In genomic region chr12:27245039-27245438, GRCh38 we compare ENCODE assay signal across 7 cellular contexts. TPM values are rescaled to one million over a fixed set of nuclear protein-coding genes. Genes with fewer than 3 reads are reported as not detected.
DNase-seq lines count a peak whose midpoint lies in the region; ATAC-seq and TF ChIP-seq lines count a peak whose summit lies in the region.

No MANE protein-coding gene starts in this region.

- DNase-seq in HCT116 (ENCODE audit: low read depth, low spot score) (no peak), right cardiac atrium (no peak), smooth muscle cell (lab: John Stamatoyannopoulos, UW; ENCODE audit: unreplicated experiment) (no peak), HK-2 (ENCODE audit: unreplicated experiment) (no peak)

- CTCF ChIA-PET in HCT116 (lab: Charles Lee) = no interaction called here

- no peaks in the 10 kb centered on the region for H3K9me2 ChIP-seq in HCT116 (ENCODE audit: insufficient read depth)

- H3K27ac ChIP-seq in HCT116 (ENCODE audit: low read depth, low read length) (peak overlapping the region; percentile 46; the same call in 1 of the 2 replicates), VCaP (peak overlapping the region; percentile 83), right cardiac atrium (ENCODE audit: low read length) (peak overlapping the region; percentile 69), smooth muscle cell (ENCODE audit: low read depth) (peak overlapping the region; percentile 80)

- TF ChIP-seq CTCF in HCT116 (IDR thresholded peaks at IDR 0.05 in 2 of 3, conservative IDR thresholded peaks at IDR 0.05 in 1 of 3; ENCODE audit: borderline replicate concordance in 1 of 3, insufficient read depth in 1 of 3, low read depth in 2 of 3, low read length in 2 of 3) (no peak), VCaP (conservative IDR thresholded peaks at IDR 0.05) (no peak), smooth muscle cell (IDR thresholded peaks at IDR 0.05; ENCODE audit: borderline replicate concordance, insufficient read depth, poor library complexity, severe bottlenecking) (no peak)

- intact Hi-C loops in HCT116 (cut with micrococcal nuclease) (no loop called here), right cardiac atrium (cut with DNase I) (loop anchor here in 2 of 4 donors (5.0 to 10.0 kb wide), 3 partner anchors 50 to 52 kb away; no protein-coding TSS in a partner anchor)

- H3K4me3 ChIP-seq in HCT116 (replicated peaks in 1 of 2; ENCODE audit: low read depth in 1 of 2, low read length in 2 of 2) (peak overlapping the region; percentile 84 to 92), right cardiac atrium (ENCODE audit: low read length) (peak overlapping the region; percentile 81), smooth muscle cell (peak overlapping the region; percentile 82)

- no peaks in the 10 kb centered on the region for H3K9me3 ChIP-seq in HCT116 (ENCODE audit: control insufficient read depth in 1 of 2, insufficient read depth in 1 of 2, low read depth in 1 of 2, low read length in 2 of 2)
- no peaks in the 10 kb centered on the region for H3K9me3 ChIP-seq in right cardiac atrium (ENCODE audit: control insufficient read depth, low read length)
- no peaks in the 10 kb centered on the region for H3K9me3 ChIP-seq in smooth muscle cell (replicated peaks; ENCODE audit: low read depth)

- RAD21 ChIA-PET in HCT116 (lab: Charles Lee; ENCODE audit: low non-redundant PET in 1 of 2, low total read pairs in 2 of 2, uncharacterized antibody in 2 of 2, unreplicated experiment in 2 of 2) = no interaction called here

- peaks cover 5 to 11% of the 10 kb centered on the region in 2 experiments; a peak in 3 of 4 replicates for H3K4me1 ChIP-seq in HCT116 (ENCODE audit: control insufficient read depth in 1 of 2, insufficient read depth in 2 of 2, low read length in 2 of 2)
- no peaks in the 10 kb centered on the region for H3K4me1 ChIP-seq in right cardiac atrium (ENCODE audit: control insufficient read depth, insufficient read depth, low read length)
- peaks cover 14% of the 10 kb centered on the region for H3K4me1 ChIP-seq in smooth muscle cell (ENCODE audit: low read depth)

- 15% methylated on average over 3 of the region's 3 CpGs for WGBS in right cardiac atrium
- 7% methylated on average over 3 of the region's 3 CpGs for WGBS in smooth muscle cell (ENCODE audit: low lambda C conversion rate)

- no peak for ATAC-seq in HCT116
- no peak for ATAC-seq in right cardiac atrium
- ATAC-seq in HG02678 (IDR thresholded peaks at IDR 0.05; ENCODE audit: unreplicated experiment) = no peak
- ATAC-seq in GM18858 (IDR thresholded peaks at IDR 0.05; ENCODE audit: unreplicated experiment) = no peak

- POLR2A ChIA-PET in HCT116 (lab: Charles Lee) = no interaction called here

- peak overlapping the region; percentile 89 for H3K4me2 ChIP-seq in HCT116 (ENCODE audit: low read length)
- H3K4me2 ChIP-seq in smooth muscle cell = peak overlapping the region; percentile 88

- no peaks in the 10 kb centered on the region for H4K20me1 ChIP-seq in HCT116 (ENCODE audit: insufficient read depth)
- peaks cover 50% of the 10 kb centered on the region for H4K20me1 ChIP-seq in smooth muscle cell (ENCODE audit: low read depth)

- H3K79me2 ChIP-seq in HCT116 (ENCODE audit: insufficient read depth, low read length) (peaks cover 34% of the 10 kb centered on the region), smooth muscle cell (ENCODE audit: low read depth) (peaks cover 59% of the 10 kb centered on the region)

- no peak for TF ChIP-seq POLR2A in HCT116 (IDR thresholded peaks at IDR 0.05; ENCODE audit: borderline replicate concordance, extremely low read depth, insufficient read depth, insufficient read length)

- TF ChIP-seq RAD21 in HCT116 (IDR thresholded peaks at IDR 0.05; ENCODE audit: low read depth) = no peak

- H3K36me3 ChIP-seq in HCT116 (ENCODE audit: control insufficient read depth in 1 of 2, insufficient read depth in 2 of 2, low read length in 2 of 2) (no peaks in the 10 kb centered on the region), smooth muscle cell (ENCODE audit: low read depth) (no peaks in the 10 kb centered on the region)

- H2AFZ ChIP-seq in HCT116 (ENCODE audit: low read depth, low read length, poor library complexity, severe bottlenecking) (peak overlapping the region; percentile 33), smooth muscle cell (ENCODE audit: low read depth) (no peak overlapping the region)

- H3K9ac ChIP-seq in HCT116 (ENCODE audit: low read length) (peak overlapping the region; percentile 89), smooth muscle cell (ENCODE audit: low read depth) (peak overlapping the region; percentile 96)

- no peaks in the 10 kb centered on the region for H3K27me3 ChIP-seq in HCT116 (ENCODE audit: insufficient read depth, low read length)
- no peaks in the 10 kb centered on the region for H3K27me3 ChIP-seq in right cardiac atrium (ENCODE audit: control insufficient read depth, insufficient read depth)
- no peaks in the 10 kb centered on the region for H3K27me3 ChIP-seq in smooth muscle cell (ENCODE audit: low read depth)

- BruUV-seq in HCT116 (replicated peaks; lab: Mats Ljungman, UMichigan) = no TSS peak

- H3F3A ChIP-seq in smooth muscle cell (ENCODE audit: low read depth) = peaks cover 2% of the 10 kb centered on the region

TF ChIP-seq in HCT116, 20 proteins besides CTCF, POLR2A, EP300 and RAD21:
- no peak for TF ChIP-seq CBX3 (IDR thresholded peaks at IDR 0.05; ENCODE audit: low read depth)
- TF ChIP-seq YY1 (IDR thresholded peaks at IDR 0.05; ENCODE audit: extremely low read depth, insufficient replicate concordance, low read depth, low read length) = no peak
- TF ChIP-seq EGR1 (IDR thresholded peaks at IDR 0.05; ENCODE audit: low read depth) = no peak
- no peak for TF ChIP-seq REST (IDR thresholded peaks at IDR 0.05; ENCODE audit: low read depth)
- no peak for TF ChIP-seq EZH2phosphoT487 (IDR thresholded peaks at IDR 0.05; ENCODE audit: borderline replicate concordance)
- TF ChIP-seq CEBPB (IDR thresholded peaks at IDR 0.05; ENCODE audit: low read depth) = no peak
- no peak for TF ChIP-seq ZBTB33 (IDR thresholded peaks at IDR 0.05; ENCODE audit: extremely low read depth, insufficient replicate concordance, low read length)
- TF ChIP-seq SRF (IDR thresholded peaks at IDR 0.05; ENCODE audit: low read depth) = no peak
- TF ChIP-seq ATF3 (IDR thresholded peaks at IDR 0.05) = no peak
- TF ChIP-seq ZFX (IDR thresholded peaks at IDR 0.05) = no peak
- no peak for TF ChIP-seq SIN3A (IDR thresholded peaks at IDR 0.05; ENCODE audit: low read depth)
- no peak for TF ChIP-seq FOSL1 (IDR thresholded peaks at IDR 0.05; ENCODE audit: low read depth)
- no peak for TF ChIP-seq TCF7L2 (IDR thresholded peaks at IDR 0.05; ENCODE audit: borderline replicate concordance, extremely low read depth, insufficient read depth, insufficient read length)

RNA-seq across cellular contexts. Expression of gene STK38L, which starts 1.0 kb away (rescaled TPM):
- total RNA-seq in HCT116 (2021; ENCODE audit: unreplicated experiment) = 23.9 TPM
- polyA plus RNA-seq in HCT116 (2012) = 5.6 and 7.9 TPM in 2 replicates
- total RNA-seq in right cardiac atrium = 100 to 1,000 TPM in 1 of 4 donors, 10 to 100 TPM in 3; 59.1 to 160 (median 63.7) TPM
- polyA plus RNA-seq in right cardiac atrium = 19.5 TPM
- total RNA-seq in smooth muscle cell = 178 and 190 TPM in 2 replicates
- polyA plus RNA-seq in smooth muscle cell = 57.8 and 82.7 TPM in 2 replicates
